ENCODE assay signal across 12 cellular contexts in genomic region chr14:64997108-64997794, GRCh38. TPM values are rescaled to one million over a fixed set of nuclear protein-coding genes. Genes with fewer than 3 reads are reported as not detected.
A peak's percentile ranks its signal among the peaks of the same experiment; 100 is the strongest.
DNase-seq lines count a peak whose midpoint lies in the region; ATAC-seq and TF ChIP-seq lines count a peak whose summit lies in the region.
"Had no signal": no experiment of that assay in that cellular context is flagged by ENCODE, and none has a peak within 500 bp of the region (broad histone marks: within the 10 kb centered on the region; RNA-seq: fewer than 3 reads in every experiment).

No MANE protein-coding gene starts in this region.

- no peak for TF ChIP-seq CTCF in brain (conservative IDR thresholded peaks at IDR 0.05)
- no peak for TF ChIP-seq CTCF in neutrophil (IDR thresholded peaks at IDR 0.05)
- no peak for TF ChIP-seq CTCF in HFFc6 (IDR thresholded peaks at IDR 0.05)

- H3K9me3 ChIP-seq in neutrophil, result no peaks in the 10 kb centered on the region

- H3K27me3 ChIP-seq in neutrophil, result no peaks in the 10 kb centered on the region

- peaks cover 7 to 12% (median 7%) of the 10 kb centered on the region in 3 donors for H3K4me1 Mint-ChIP-seq in IgD-negative memory B cell
- H3K4me1 Mint-ChIP-seq in brain, result peaks cover 23% of the 10 kb centered on the region
- peaks cover 65% of the 10 kb centered on the region for H3K4me1 Mint-ChIP-seq in HFFc6 (ENCODE audit: low read depth)

- H3K36me3 Mint-ChIP-seq in IgD-negative memory B cell, result no peaks in the 10 kb centered on the region
- H3K36me3 Mint-ChIP-seq in brain, result peaks cover 13% of the 10 kb centered on the region
- H3K36me3 Mint-ChIP-seq in HFFc6 (ENCODE audit: low read depth), result peaks cover 13% of the 10 kb centered on the region

- peak overlapping the region; percentile 46 to 89 (median 75) for H3K4me3 Mint-ChIP-seq in IgD-negative memory B cell
- peak overlapping the region in 1 of 5 experiments; percentile 12 for H3K4me3 Mint-ChIP-seq in brain
- H3K4me3 Mint-ChIP-seq in HFFc6, result no peak overlapping the region
- H3K4me3 Mint-ChIP-seq: activated naive CD4-positive, alpha-beta T cell treated with anti-CD3 and anti-CD28 coated beads, Interleukin-2, amount 50 U/mL, for 24 hours had no signal

- H3K27ac ChIP-seq in neutrophil, result peak overlapping the region; percentile 24

- ATAC-seq in GM18909 (IDR thresholded peaks at IDR 0.05; ENCODE audit: poor library complexity, unreplicated experiment) (peak; percentile 44), GM19328 (IDR thresholded peaks at IDR 0.05; ENCODE audit: unreplicated experiment) (no peak)
- ATAC-seq: Right ventricle myocardium inferior had no signal

- H3K9me3 Mint-ChIP-seq in IgD-negative memory B cell (no peaks in the 10 kb centered on the region), brain (no peaks in the 10 kb centered on the region), HFFc6 (no peaks in the 10 kb centered on the region)
- H3K9me3 Mint-ChIP-seq: activated naive CD4-positive, alpha-beta T cell treated with anti-CD3 and anti-CD28 coated beads, Interleukin-2, amount 50 U/mL, for 24 hours had no signal

- no peak overlapping the region for H3K27ac Mint-ChIP-seq in IgD-negative memory B cell
- peak overlapping the region in 3 of 5 experiments; percentile 42 to 81 (median 79) for H3K27ac Mint-ChIP-seq in brain
- H3K27ac Mint-ChIP-seq in HFFc6, result no peak overlapping the region
- H3K27ac Mint-ChIP-seq: activated naive CD4-positive, alpha-beta T cell treated with anti-CD3 and anti-CD28 coated beads, Interleukin-2, amount 50 U/mL, for 24 hours had no signal

- H3K27me3 Mint-ChIP-seq in IgD-negative memory B cell, result no peaks in the 10 kb centered on the region
- no peaks in the 10 kb centered on the region for H3K27me3 Mint-ChIP-seq in brain
- peaks cover 2% of the 10 kb centered on the region; the same call in 1 of the 2 replicates for H3K27me3 Mint-ChIP-seq in HFFc6 (ENCODE audit: insufficient read depth)
- H3K27me3 Mint-ChIP-seq: activated naive CD4-positive, alpha-beta T cell treated with anti-CD3 and anti-CD28 coated beads, Interleukin-2, amount 50 U/mL, for 24 hours had no signal

- no peak overlapping the region for H3K4me3 ChIP-seq in neutrophil (ENCODE audit: low read depth in 1 of 2, low read length in 1 of 2)

- H3K36me3 ChIP-seq in neutrophil, result no peaks in the 10 kb centered on the region

- H3K4me1 ChIP-seq in neutrophil (ENCODE audit: control insufficient read depth in 1 of 2, insufficient read depth in 1 of 2, low read depth in 1 of 2, low read length in 1 of 2), result peaks cover 28 to 45% of the 10 kb centered on the region in 2 experiments

- DNase-seq in NCI-H526 treated with DMSO at 0.1 percent for 48 hours (lab: John Stamatoyannopoulos, UW) (no peak), HFFc6 (no peak)
- DNase-seq: DMS53, NCI-H2107 had no signal

RNA-seq across cellular contexts. Expression of gene FNTB, which starts 10.6 kb away (rescaled TPM):
- polyA plus RNA-seq in IgD-negative memory B cell (4.8 TPM), brain (ENCODE audit: insufficient read depth, low read depth, low replicate concordance) (34.5 TPM)
- 10 to 100 TPM; 14.1 to 22.7 (median 18.0) TPM for total RNA-seq in HFFc6 (2021; fragmentation: NEBNext Ultra II Directional; extraction: Animal tissue kit (Norgen Biotek cat#: 25700))

RNA-seq across cellular contexts. Expression of gene RAB15, which starts 25.1 kb away (rescaled TPM):
- 0.58 TPM for polyA plus RNA-seq in IgD-negative memory B cell
- 28.0 TPM for polyA plus RNA-seq in brain (ENCODE audit: insufficient read depth, low read depth, low replicate concordance)
- 1 to 10 TPM; 3.5 to 5.7 (median 5.0) TPM for total RNA-seq in HFFc6 (2021; fragmentation: NEBNext Ultra II Directional; extraction: Animal tissue kit (Norgen Biotek cat#: 25700))

RNA-seq across cellular contexts. Expression of gene GPX2, which starts 54.7 kb away (rescaled TPM):
- polyA plus RNA-seq in IgD-negative memory B cell (not detected), brain (ENCODE audit: insufficient read depth, low read depth, low replicate concordance) (23.8 TPM)
- total RNA-seq in HFFc6 (2021; fragmentation: NEBNext Ultra II Directional; extraction: Animal tissue kit (Norgen Biotek cat#: 25700)), result not detected
- total RNA-seq: myocyte, Right ventricle myocardium inferior had no signal

Comparison
In these comparisons a context has a peak if more than half of its experiments do, and no peak if none do; other contexts are left out.
1. H3K27ac Mint-ChIP-seq: peak in brain (3 of 5); none in IgD-negative memory B cell (0 of 3) and HFFc6 (single experiment).
2. RNA of gene RAB15, which starts 25.1 kb away (polyA plus RNA-seq): 28.0 TPM in brain (single experiment); 0.58 TPM in IgD-negative memory B cell (single experiment); every median in the first group is over 10 times any median in the second.
3. RNA of gene GPX2, which starts 54.7 kb away (polyA plus RNA-seq): 23.8 TPM in brain (single experiment); not detected in IgD-negative memory B cell (single experiment); every median in the first group is over 10 times any median in the second.